Comparison of ENCODE assay signal across 23 cellular contexts in genomic region chr5:68299575-68299974, GRCh38.
"Had no signal": no experiment of that assay in that cellular context is flagged by ENCODE, and none has a peak within 500 bp of the region (broad histone marks: within the 10 kb centered on the region; RNA-seq: fewer than 3 reads in every experiment).

No MANE protein-coding gene starts in this region.

- H3K9me3 ChIP-seq: ascending aorta, colonic mucosa, esophagus muscularis mucosa, gastrocnemius medialis, thoracic aorta, vagina had no signal

- H3K27me3 Mint-ChIP-seq: activated CD4-positive, alpha-beta T cell treated with anti-CD3 and anti-CD28 coated beads, Interleukin-2, amount 10 ng/mL, durations not matched to agents 7 days and 5 days; activated CD8-positive, alpha-beta T cell treated with anti-CD3 and anti-CD28 coated beads for 36 hours had no signal

- H3K27ac Mint-ChIP-seq: activated CD4-positive, alpha-beta T cell treated with anti-CD3 and anti-CD28 coated beads, Interleukin-2, amount 10 ng/mL, durations not matched to agents 7 days and 5 days; activated CD8-positive, alpha-beta T cell treated with anti-CD3 and anti-CD28 coated beads for 36 hours; activated naive CD4-positive, alpha-beta T cell treated with anti-CD3 and anti-CD28 coated beads for 36 hours; nephron progenitor cell; type B pancreatic cell had no signal

- DNase-seq: activated CD4-positive, alpha-beta T cell treated with anti-CD3 and anti-CD28 coated beads, Interleukin-2, amount 10 ng/mL, durations not matched to agents 7 days and 5 days; activated CD8-positive, alpha-beta T cell treated with anti-CD3 and anti-CD28 coated beads for 36 hours; activated effector memory CD4-positive, alpha-beta T cell treated with Interleukin-2 at 50 U/mL for 16 hours; activated naive CD4-positive, alpha-beta T cell treated with anti-CD3 and anti-CD28 coated beads for 36 hours; activated T-cell treated with anti-CD3 and anti-CD28 coated beads, Interleukin-2, amount 50 U/mL, for 48 hours; brain microvascular endothelial cell; central memory CD4-positive, alpha-beta T cell; colonic mucosa; gastrocnemius medialis; hippocampal formation; left ventricle myocardium superior; mammary epithelial cell; midbrain; nephron progenitor cell; stimulated activated CD4-positive, alpha-beta T cell treated with anti-CD3 and anti-CD28 coated beads, Interleukin-4, amount 100 ng/mL, for 1 hour; stimulated activated naive CD4-positive, alpha-beta T cell had no signal

- H3K4me3 Mint-ChIP-seq: activated CD4-positive, alpha-beta T cell treated with anti-CD3 and anti-CD28 coated beads, Interleukin-2, amount 10 ng/mL, durations not matched to agents 7 days and 5 days; activated CD8-positive, alpha-beta T cell treated with anti-CD3 and anti-CD28 coated beads for 36 hours; activated naive CD4-positive, alpha-beta T cell treated with anti-CD3 and anti-CD28 coated beads for 36 hours; nephron progenitor cell; type B pancreatic cell had no signal

- H3K4me3 ChIP-seq: ascending aorta, colonic mucosa, esophagus muscularis mucosa, gastrocnemius medialis, thoracic aorta, vagina had no signal

- H3K4me1 ChIP-seq: colonic mucosa, gastrocnemius medialis had no signal

- H3K79me2 ChIP-seq: parathyroid adenoma had no signal

- H3K9ac ChIP-seq: parathyroid adenoma had no signal

- H2AFZ ChIP-seq: parathyroid adenoma had no signal

- FAIRE-seq: islet of Langerhans had no signal

- H3K9me3 Mint-ChIP-seq: activated CD4-positive, alpha-beta T cell treated with anti-CD3 and anti-CD28 coated beads, Interleukin-2, amount 10 ng/mL, durations not matched to agents 7 days and 5 days; activated CD8-positive, alpha-beta T cell treated with anti-CD3 and anti-CD28 coated beads for 36 hours; activated naive CD4-positive, alpha-beta T cell treated with anti-CD3 and anti-CD28 coated beads for 36 hours; nephron progenitor cell had no signal

- H3K27ac ChIP-seq: ascending aorta, brain microvascular endothelial cell, colonic mucosa, esophagus muscularis mucosa, gastrocnemius medialis, parathyroid adenoma, thoracic aorta, vagina had no signal

- H3K27me3 ChIP-seq: ascending aorta, brain microvascular endothelial cell, colonic mucosa, esophagus muscularis mucosa, gastrocnemius medialis, vagina had no signal
